In genomic region chr11:128796275-128796674, GRCh38 we compare ENCODE assay signal across 9 cellular contexts.
DNase-seq lines count a peak whose midpoint lies in the region; ATAC-seq, FAIRE-seq and TF ChIP-seq lines count a peak whose summit lies in the region.
"Had no signal": no experiment of that assay in that cellular context is flagged by ENCODE, and none has a peak within 500 bp of the region (broad histone marks: within the 10 kb centered on the region; RNA-seq: fewer than 3 reads in every experiment).

No MANE protein-coding gene starts in this region.

- intact Hi-C loops in vagina (cut with DNase I), result no loop called here

- H3K4me2 ChIP-seq in GM23248 (ENCODE audit: unreplicated experiment) (no peak overlapping the region), osteoblast (ENCODE audit: insufficient read depth, low read length) (no peak overlapping the region)
- H3K4me2 ChIP-seq: hepatocyte had no signal

- H3K9me3 ChIP-seq in GM23248 (ENCODE audit: low read depth), result no peaks in the 10 kb centered on the region
- no peaks in the 10 kb centered on the region for H3K9me3 ChIP-seq in osteoblast (ENCODE audit: low read depth, low read length)
- H3K9me3 ChIP-seq in vagina, result no peaks in the 10 kb centered on the region

- H4K20me1 ChIP-seq in GM23248 (ENCODE audit: insufficient read depth) (no peaks in the 10 kb centered on the region), osteoblast (ENCODE audit: insufficient read depth, low read length) (peaks cover 3% of the 10 kb centered on the region)

- ATAC-seq in GM18868 (IDR thresholded peaks at IDR 0.05; ENCODE audit: unreplicated experiment) (peak; percentile 97), HG03571 (IDR thresholded peaks at IDR 0.05; ENCODE audit: unreplicated experiment) (peak; percentile 99)

- peaks cover 9% of the 10 kb centered on the region; the same call in 1 of the 2 replicates for H3F3A ChIP-seq in GM23248 (ENCODE audit: insufficient read depth)

- no peak for TF ChIP-seq CTCF in osteoblast (IDR thresholded peaks at IDR 0.05; ENCODE audit: extremely low read depth, low read depth, low read length)
- no peak for TF ChIP-seq CTCF in vagina (IDR thresholded peaks at IDR 0.05)

- no peak for TF ChIP-seq POLR2A in vagina (IDR thresholded peaks at IDR 0.05)

- DNase-seq in GM23248 (peak; percentile 62), osteoblast (ENCODE audit: insufficient read length, low spot score, missing footprints) (peak; percentile 79), vagina (ENCODE audit: extremely low spot score in 2 of 2) (no peak), RCC 7860 (ENCODE audit: low spot score) (no peak)
- no peak for DNase-seq in activated naive CD4-positive, alpha-beta T cell treated with anti-CD3 and anti-CD28 coated beads, Interleukin-2, amount 50 U/mL, for 16 hours
- DNase-seq: RPMI8226 had no signal

- H2AFZ ChIP-seq in GM23248 (no peak overlapping the region), osteoblast (ENCODE audit: low read length) (no peak overlapping the region)
- H2AFZ ChIP-seq: hepatocyte had no signal

- 97 to 100% methylated on average over 2 of the region's 2 CpGs for WGBS in GM23248 (ENCODE audit: low coverage in 1 of 2, low lambda C conversion rate in 2 of 2, missing lambda C conversion rate in 2 of 2), 2 experiments

- H3K4me3 ChIP-seq in GM23248 (no peak overlapping the region), osteoblast (ENCODE audit: insufficient read depth, low read length) (no peak overlapping the region), vagina (no peak overlapping the region)
- H3K4me3 ChIP-seq: hepatocyte had no signal

- no peaks in the 10 kb centered on the region for H3K79me2 ChIP-seq in GM23248 (ENCODE audit: insufficient read depth)
- H3K79me2 ChIP-seq in osteoblast (ENCODE audit: insufficient read depth, low read length), result no peaks in the 10 kb centered on the region
- H3K79me2 ChIP-seq: hepatocyte had no signal

- FAIRE-seq in RCC 7860 (lab: Jason Lieb, UNC), result no peak

- no peak overlapping the region; the same call in 1 of the 2 replicates for H3K27ac ChIP-seq in GM23248
- H3K27ac ChIP-seq in osteoblast (ENCODE audit: low read depth, low read length), result no peak overlapping the region
- no peak overlapping the region for H3K27ac ChIP-seq in vagina
- H3K27ac ChIP-seq: hepatocyte had no signal

- in situ Hi-C loops in GM23248 (cut with MboI), result no loop called here

- no peaks in the 10 kb centered on the region for H3K27me3 ChIP-seq in GM23248 (replicated peaks; ENCODE audit: insufficient read depth)
- H3K27me3 ChIP-seq in osteoblast (ENCODE audit: insufficient read depth, low read length), result no peaks in the 10 kb centered on the region
- no peaks in the 10 kb centered on the region for H3K27me3 ChIP-seq in vagina
- H3K27me3 ChIP-seq: hepatocyte had no signal

- H3K4me1 ChIP-seq in GM23248 (ENCODE audit: insufficient read depth) (peaks cover 9% of the 10 kb centered on the region; the same call in 1 of the 2 replicates), osteoblast (ENCODE audit: insufficient read depth, low read length) (peaks cover 3% of the 10 kb centered on the region), vagina (no peaks in the 10 kb centered on the region)

- H3K36me3 ChIP-seq in GM23248 (ENCODE audit: low read depth) (peaks cover 6% of the 10 kb centered on the region), osteoblast (ENCODE audit: insufficient read depth, low read length) (peaks cover 7% of the 10 kb centered on the region), vagina (no peaks in the 10 kb centered on the region)

- no peak overlapping the region for H3K9ac ChIP-seq in GM23248

- H3K9me2 ChIP-seq in GM23248 (ENCODE audit: insufficient read depth), result no peaks in the 10 kb centered on the region

Comparison
In these comparisons a context has a peak if more than half of its experiments do, and no peak if none do; other contexts are left out.
1. DNase-seq: peak in GM23248 (single experiment) and osteoblast (single experiment); none in vagina (0 of 2), activated naive CD4-positive, alpha-beta T cell treated with anti-CD3 and anti-CD28 coated beads, Interleukin-2, amount 50 U/mL, for 16 hours (single experiment) and RCC 7860 (single experiment).